In the genomic region with DNA sequence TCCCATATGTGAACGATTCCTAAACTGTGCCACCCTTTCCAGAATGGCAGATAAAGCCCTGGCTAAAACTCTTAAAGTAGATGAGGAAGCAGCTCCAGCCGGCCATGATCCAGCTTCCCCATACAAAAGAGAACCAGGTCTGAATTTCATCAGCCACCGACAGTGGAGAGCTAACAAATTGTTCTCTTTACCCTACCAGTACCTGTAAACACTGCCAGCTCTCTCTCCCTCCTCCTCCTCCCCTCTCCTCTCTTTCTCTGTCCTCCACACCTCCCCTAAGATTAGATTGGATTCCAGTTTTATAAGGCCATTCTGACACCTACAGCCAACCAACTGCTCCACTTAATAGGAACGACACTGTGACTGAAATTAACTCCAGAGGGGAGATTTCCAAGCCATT, we compare ENCODE assay signal across 23 cellular contexts.
DNase-seq lines count a peak whose midpoint lies in the region; ATAC-seq and TF ChIP-seq lines count a peak whose summit lies in the region.
"Had no signal": no experiment of that assay in that cellular context is flagged by ENCODE, and none has a peak within 500 bp of the region (broad histone marks: within the 10 kb centered on the region; RNA-seq: fewer than 3 reads in every experiment).

No MANE protein-coding gene starts in this region.

- H3K4me1 ChIP-seq in hepatocyte (ENCODE audit: insufficient read depth) (peaks cover 5% of the 10 kb centered on the region), neural progenitor cell (no peaks in the 10 kb centered on the region)
- H3K4me1 ChIP-seq: A549, prostate gland, vagina had no signal

- H3K27me3 Mint-ChIP-seq in activated naive CD8-positive, alpha-beta T cell treated with anti-CD3 and anti-CD28 coated beads, Interleukin-2, amount 50 U/mL, for 24 hours = no peaks in the 10 kb centered on the region
- H3K27me3 Mint-ChIP-seq in neural progenitor cell (ENCODE audit: insufficient read depth, low read depth) = peaks cover 2% of the 10 kb centered on the region

- no peak for ATAC-seq in activated naive CD8-positive, alpha-beta T cell treated with anti-CD3 and anti-CD28 coated beads, Interleukin-2, amount 50 U/mL, for 24 hours
- no peak for ATAC-seq in GM18861 (IDR thresholded peaks at IDR 0.05; ENCODE audit: unreplicated experiment)
- ATAC-seq: A549; CD8-positive, alpha-beta T cell; SK-N-SH treated with all-trans-retinoic acid at 6 μM for 48 hours; T-helper 17 cell had no signal

- H3K9me3 ChIP-seq in hepatocyte (ENCODE audit: low read depth) (no peaks in the 10 kb centered on the region), neural progenitor cell (ENCODE audit: low read depth) (no peaks in the 10 kb centered on the region)
- H3K9me3 ChIP-seq: prostate gland, vagina had no signal

- no peaks in the 10 kb centered on the region for H3K79me2 ChIP-seq in hepatocyte
- no peaks in the 10 kb centered on the region for H3K79me2 ChIP-seq in neural progenitor cell (ENCODE audit: low read depth)

- H2AFZ ChIP-seq in hepatocyte = no peak overlapping the region
- no peak overlapping the region for H2AFZ ChIP-seq in neural progenitor cell (replicated peaks)

- H3K27ac Mint-ChIP-seq in activated naive CD8-positive, alpha-beta T cell treated with anti-CD3 and anti-CD28 coated beads, Interleukin-2, amount 50 U/mL, for 24 hours = no peak overlapping the region
- H3K27ac Mint-ChIP-seq in neural progenitor cell = no peak overlapping the region
- H3K27ac Mint-ChIP-seq: CD8-positive, alpha-beta T cell; mesothelial cell of epicardium; naive B cell; T-helper 17 cell had no signal

- intact Hi-C loops in cardiac septum (cut with DNase I) = no loop called here

- no peaks in the 10 kb centered on the region for H3K9me2 ChIP-seq in hepatocyte (replicated peaks; ENCODE audit: insufficient read depth)

- H3K4me2 ChIP-seq in hepatocyte (no peak overlapping the region), neural progenitor cell (no peak overlapping the region)
- H3K4me2 ChIP-seq: A549 had no signal

- no peak overlapping the region for H3K9ac ChIP-seq in neural progenitor cell

- no peak overlapping the region for H3K4me3 ChIP-seq in hepatocyte
- no peak overlapping the region for H3K4me3 ChIP-seq in neural progenitor cell
- H3K4me3 ChIP-seq: A549, prostate gland, vagina had no signal

- peaks cover 10% of the 10 kb centered on the region for H3K9me3 Mint-ChIP-seq in activated naive CD8-positive, alpha-beta T cell treated with anti-CD3 and anti-CD28 coated beads, Interleukin-2, amount 50 U/mL, for 24 hours
- H3K9me3 Mint-ChIP-seq in neural progenitor cell = peaks cover 3% of the 10 kb centered on the region

- no peaks in the 10 kb centered on the region for H4K20me1 ChIP-seq in hepatocyte (ENCODE audit: insufficient read depth, poor library complexity, severe bottlenecking)
- H4K20me1 ChIP-seq in neural progenitor cell (ENCODE audit: low read depth) = no peaks in the 10 kb centered on the region

- DNase-seq in NCI-H146 (lab: John Stamatoyannopoulos, UW) (peak; percentile 24), NCI-H146 treated with DMSO at 0.1 percent for 48 hours (lab: John Stamatoyannopoulos, UW; ENCODE audit: unreplicated experiment) (no peak), NCI-H82 (lab: John Stamatoyannopoulos, UW) (peak; percentile 48), cardiac septum (ENCODE audit: low spot score) (peak; percentile 51), hepatocyte (ENCODE audit: low spot score) (no peak), neural progenitor cell (ENCODE audit: low spot score) (no peak)
- DNase-seq in activated naive CD8-positive, alpha-beta T cell treated with anti-CD3 and anti-CD28 coated beads, Interleukin-2, amount 50 U/mL, for 24 hours = no peak
- DNase-seq: activated T-cell treated with anti-CD3 and anti-CD28 coated beads, Interleukin-2, amount 50 U/mL, for 1 hour; AML-193; CD8-positive, alpha-beta T cell; DMS53; GDM1; IMR-90; naive B cell; stimulated activated naive CD4-positive, alpha-beta T cell treated with Interleukin-2 at 50 U/mL for 16 hours; T-helper 17 cell had no signal

- 38% methylated on average over 4 of the region's 4 CpGs for WGBS in hepatocyte (ENCODE audit: low lambda C conversion rate, missing lambda C conversion rate)

- H3K36me3 ChIP-seq in hepatocyte (replicated peaks; ENCODE audit: insufficient read depth, low read depth) (no peaks in the 10 kb centered on the region), neural progenitor cell (no peaks in the 10 kb centered on the region)
- H3K36me3 ChIP-seq: prostate gland, vagina had no signal

- TF ChIP-seq CTCF in hepatocyte (IDR thresholded peaks at IDR 0.05; ENCODE audit: poor library complexity) = no peak
- TF ChIP-seq CTCF in neural progenitor cell (IDR thresholded peaks at IDR 0.05) = no peak

- no peak overlapping the region for H3K4me3 Mint-ChIP-seq in activated naive CD8-positive, alpha-beta T cell treated with anti-CD3 and anti-CD28 coated beads, Interleukin-2, amount 50 U/mL, for 24 hours
- no peak overlapping the region for H3K4me3 Mint-ChIP-seq in neural progenitor cell
- H3K4me3 Mint-ChIP-seq: CD8-positive, alpha-beta T cell; central memory CD8-positive, alpha-beta T cell; mesothelial cell of epicardium; T-helper 17 cell had no signal

- H3K27me3 ChIP-seq in hepatocyte (peaks cover 1% of the 10 kb centered on the region), neural progenitor cell (no peaks in the 10 kb centered on the region)
- H3K27me3 ChIP-seq: vagina had no signal

- H3K4me1 Mint-ChIP-seq in activated naive CD8-positive, alpha-beta T cell treated with anti-CD3 and anti-CD28 coated beads, Interleukin-2, amount 50 U/mL, for 24 hours = peaks cover 1% of the 10 kb centered on the region
- peaks cover 31% of the 10 kb centered on the region for H3K4me1 Mint-ChIP-seq in neural progenitor cell
- H3K4me1 Mint-ChIP-seq: central memory CD8-positive, alpha-beta T cell; mesothelial cell of epicardium; naive B cell; T-helper 17 cell had no signal

- no peak overlapping the region for H3K27ac ChIP-seq in hepatocyte
- no peak overlapping the region for H3K27ac ChIP-seq in neural progenitor cell
- H3K27ac ChIP-seq: A549, prostate gland, vagina had no signal

- H3K36me3 Mint-ChIP-seq in activated naive CD8-positive, alpha-beta T cell treated with anti-CD3 and anti-CD28 coated beads, Interleukin-2, amount 50 U/mL, for 24 hours (ENCODE audit: low read depth) = no peaks in the 10 kb centered on the region
- H3K36me3 Mint-ChIP-seq in neural progenitor cell = no peaks in the 10 kb centered on the region
- H3K36me3 Mint-ChIP-seq: CD8-positive, alpha-beta T cell; mesothelial cell of epicardium had no signal

- no peaks in the 10 kb centered on the region for H3F3A ChIP-seq in neural progenitor cell (ENCODE audit: low read depth)

Comparison
In these comparisons a context has a peak if more than half of its experiments do, and no peak if none do; other contexts are left out.
1. DNase-seq: peak in NCI-H146 (single experiment), NCI-H82 (single experiment) and cardiac septum (single experiment); none in NCI-H146 treated with DMSO at 0.1 percent for 48 hours (single experiment), hepatocyte (single experiment), activated naive CD8-positive, alpha-beta T cell treated with anti-CD3 and anti-CD28 coated beads, Interleukin-2, amount 50 U/mL, for 24 hours (single experiment) and neural progenitor cell (single experiment).